Comparison of ENCODE assay signal across 23 cellular contexts in genomic region chr19:46650445-46650844, GRCh38. TPM values are rescaled to one million over a fixed set of nuclear protein-coding genes. Genes with fewer than 3 reads are reported as not detected.
DNase-seq lines count a peak whose midpoint lies in the region; ATAC-seq, FAIRE-seq and TF ChIP-seq lines count a peak whose summit lies in the region.
"Had no signal": no experiment of that assay in that cellular context is flagged by ENCODE, and none has a peak within 500 bp of the region (broad histone marks: within the 10 kb centered on the region; RNA-seq: fewer than 3 reads in every experiment).

No MANE protein-coding gene starts in this region.

- no peak for ATAC-seq in stimulated activated naive CD8-positive, alpha-beta T cell treated with anti-CD3 and anti-CD28 coated beads, Interleukin-15, amount 100 ng/mL, for 72 hours
- no peak for ATAC-seq in K562
- no peak for ATAC-seq in GM18517 (IDR thresholded peaks at IDR 0.05; ENCODE audit: unreplicated experiment)
- ATAC-seq: PC-3 had no signal

- WGBS in K562 (ENCODE audit: insufficient coverage, low coverage, missing lambda C conversion rate) = 82% methylated on average over 4 of the region's 7 CpGs

- H3K9ac ChIP-seq in K562 (ENCODE audit: insufficient read depth in 1 of 2, low read depth in 2 of 2, low read length in 2 of 2) = no peak overlapping the region
- no peak overlapping the region for H3K9ac ChIP-seq in neural progenitor cell
- H3K9ac ChIP-seq: BLaER1 treated with 17β-estradiol and CSF1 and Interleukin-3, amounts not matched to agents 10 nM and 100 nM; KMS-11 had no signal

- no peaks in the 10 kb centered on the region for H3K9me1 ChIP-seq in K562 (ENCODE audit: control insufficient read depth, insufficient read depth, low read length)

- H3K36me3 ChIP-seq in K562 (ENCODE audit: control insufficient read depth, insufficient read depth, low read length) (no peaks in the 10 kb centered on the region), neural progenitor cell (no peaks in the 10 kb centered on the region)

- peaks cover 61% of the 10 kb centered on the region for H3K27me3 Mint-ChIP-seq in stimulated activated naive CD8-positive, alpha-beta T cell treated with anti-CD3 and anti-CD28 coated beads, Interleukin-15, Interleukin-2, amounts not matched to agents 100 ng/mL and 50 ng/mL, for 24 hours
- H3K27me3 Mint-ChIP-seq in stimulated activated naive CD8-positive, alpha-beta T cell treated with anti-CD3 and anti-CD28 coated beads, Interleukin-15, amount 100 ng/mL, for 72 hours = peaks cover 74% of the 10 kb centered on the region
- H3K27me3 Mint-ChIP-seq in neural progenitor cell (ENCODE audit: insufficient read depth, low read depth) = peaks cover 43% of the 10 kb centered on the region

- peaks cover 11% of the 10 kb centered on the region for H3K4me1 Mint-ChIP-seq in stimulated activated naive CD8-positive, alpha-beta T cell treated with anti-CD3 and anti-CD28 coated beads, Interleukin-15, Interleukin-2, amounts not matched to agents 100 ng/mL and 50 ng/mL, for 24 hours (ENCODE audit: low read depth)
- peaks cover 16% of the 10 kb centered on the region for H3K4me1 Mint-ChIP-seq in stimulated activated naive CD8-positive, alpha-beta T cell treated with anti-CD3 and anti-CD28 coated beads, Interleukin-15, amount 100 ng/mL, for 72 hours
- peaks cover 26% of the 10 kb centered on the region for H3K4me1 Mint-ChIP-seq in neural progenitor cell

- no peak overlapping the region for H3K27ac Mint-ChIP-seq in stimulated activated naive CD8-positive, alpha-beta T cell treated with anti-CD3 and anti-CD28 coated beads, Interleukin-15, Interleukin-2, amounts not matched to agents 100 ng/mL and 50 ng/mL, for 24 hours
- H3K27ac Mint-ChIP-seq in stimulated activated naive CD8-positive, alpha-beta T cell treated with anti-CD3 and anti-CD28 coated beads, Interleukin-15, amount 100 ng/mL, for 72 hours = no peak overlapping the region
- no peak overlapping the region for H3K27ac Mint-ChIP-seq in neural progenitor cell
- H3K27ac Mint-ChIP-seq: CD8-positive, alpha-beta memory T cell; HFFc6 had no signal

- H3F3A ChIP-seq in neural progenitor cell (ENCODE audit: low read depth) = peaks cover 17% of the 10 kb centered on the region

- CTCF ChIA-PET in K562 (lab: Yijun Ruan, JAX; ENCODE audit: low intra/inter-chr PET ratio) = no interaction called here

- H4K20me1 ChIP-seq in K562 (replicated peaks; ENCODE audit: control insufficient read depth, insufficient read depth, low read length) (no peaks in the 10 kb centered on the region), neural progenitor cell (ENCODE audit: low read depth) (peaks cover 7% of the 10 kb centered on the region)
- H4K20me1 ChIP-seq: BLaER1 treated with 17β-estradiol and CSF1 and Interleukin-3, amounts not matched to agents 10 nM and 100 nM had no signal

- DNase-seq in stimulated activated naive CD8-positive, alpha-beta T cell treated with anti-CD3 and anti-CD28 coated beads, Interleukin-15, amount 100 ng/mL, for 72 hours = no peak
- peak in 1 of 4 experiments; percentile 3 for DNase-seq in K562 (ENCODE audit: extremely low read depth in 1 of 4, low spot score in 3 of 4)
- no peak for DNase-seq in neural progenitor cell (ENCODE audit: low spot score)
- no peak for DNase-seq in foreskin fibroblast
- no peak for DNase-seq in pons (ENCODE audit: low spot score)
- DNase-seq: CD8-positive, alpha-beta memory T cell; HFFc6; NCI-H1048; NCI-H1436; NCI-H2029; NCI-H2171; NCI-H526; PC-3 had no signal

- intact Hi-C loops in K562 (cut with micrococcal nuclease) = no loop called here

- no peak for TF ChIP-seq POLR2A in K562 (conservative IDR thresholded peaks at IDR 0.05)

- no peak for TF ChIP-seq RAD21 in K562 (CRISPR knock-in tag; conservative IDR thresholded peaks at IDR 0.05 in 1 of 2, IDR thresholded peaks at IDR 0.05 in 1 of 2)

- H2AFZ ChIP-seq in K562 (ENCODE audit: low read depth, low read length) = no peak overlapping the region
- no peak overlapping the region for H2AFZ ChIP-seq in neural progenitor cell (replicated peaks)

- in situ Hi-C loops in K562 (cut with MboI) = no loop called here

- H3K4me2 ChIP-seq in K562 (ENCODE audit: insufficient read depth, low read length) (no peak overlapping the region), neural progenitor cell (no peak overlapping the region)
- H3K4me2 ChIP-seq: BLaER1 treated with 17β-estradiol and CSF1 and Interleukin-3, amounts not matched to agents 10 nM and 100 nM; KMS-11 had no signal

- peak overlapping the region; percentile 4 for H3K4me3 Mint-ChIP-seq in stimulated activated naive CD8-positive, alpha-beta T cell treated with anti-CD3 and anti-CD28 coated beads, Interleukin-15, Interleukin-2, amounts not matched to agents 100 ng/mL and 50 ng/mL, for 24 hours
- peak overlapping the region in 1 of 2 donors; percentile 12 for H3K4me3 Mint-ChIP-seq in stimulated activated naive CD8-positive, alpha-beta T cell treated with anti-CD3 and anti-CD28 coated beads, Interleukin-15, amount 100 ng/mL, for 72 hours
- H3K4me3 Mint-ChIP-seq in neural progenitor cell = peak overlapping the region; percentile 44
- H3K4me3 Mint-ChIP-seq: HFFc6 had no signal

- H3K9me3 ChIP-seq in K562 (replicated peaks; ENCODE audit: control insufficient read depth, insufficient read depth, low read depth, low read length) (no peaks in the 10 kb centered on the region), neural progenitor cell (ENCODE audit: low read depth) (no peaks in the 10 kb centered on the region)

- no TSS peak for BruUV-seq in K562 (replicated peaks; lab: Mats Ljungman, UMichigan)

- H3K4me3 ChIP-seq in K562 (no peak overlapping the region), neural progenitor cell (no peak overlapping the region), foreskin fibroblast (ENCODE audit: low read depth in 1 of 2, low read length in 2 of 2) (no peak overlapping the region)
- H3K4me3 ChIP-seq: BLaER1 treated with 17β-estradiol and CSF1 and Interleukin-3, amounts not matched to agents 10 nM and 100 nM had no signal

- POLR2A ChIA-PET in K562 (lab: Yijun Ruan, JAX) = interaction anchor here (0.6 kb wide), 1 partner anchor 99 kb away, joined by 3 read pairs; no protein-coding TSS in a partner anchor

- H3K4me1 ChIP-seq in K562 (replicated peaks in 1 of 2; ENCODE audit: control insufficient read depth in 2 of 2, insufficient read depth in 2 of 2, low read length in 2 of 2) = peaks cover 0 to 10% of the 10 kb centered on the region in 2 experiments; a peak in 3 of 5 replicates
- H3K4me1 ChIP-seq in neural progenitor cell = peaks cover 10% of the 10 kb centered on the region

- no peak for FAIRE-seq in K562 (lab: Jason Lieb, UNC)
- FAIRE-seq: D721Med, GM12892, GM18507 had no signal

- no peak for TF ChIP-seq EP300 in K562 (IDR thresholded peaks at IDR 0.05; ENCODE audit: low read length)

- H3K27ac ChIP-seq in K562 (ENCODE audit: extremely low read depth, low read depth, low read length) (no peak overlapping the region), neural progenitor cell (no peak overlapping the region)
- H3K27ac ChIP-seq: BLaER1 treated with 17β-estradiol and CSF1 and Interleukin-3, amounts not matched to agents 10 nM and 100 nM; KMS-11; RWPE1 had no signal

- no peaks in the 10 kb centered on the region for H3K27me3 ChIP-seq in K562 (ENCODE audit: control insufficient read depth in 2 of 2, insufficient read depth in 2 of 2, low read length in 2 of 2)
- H3K27me3 ChIP-seq in neural progenitor cell = peaks cover 74% of the 10 kb centered on the region
- H3K27me3 ChIP-seq: BLaER1 treated with 17β-estradiol and CSF1 and Interleukin-3, amounts not matched to agents 10 nM and 100 nM had no signal

- no peaks in the 10 kb centered on the region for H3K9me3 Mint-ChIP-seq in stimulated activated naive CD8-positive, alpha-beta T cell treated with anti-CD3 and anti-CD28 coated beads, Interleukin-15, Interleukin-2, amounts not matched to agents 100 ng/mL and 50 ng/mL, for 24 hours
- H3K9me3 Mint-ChIP-seq in stimulated activated naive CD8-positive, alpha-beta T cell treated with anti-CD3 and anti-CD28 coated beads, Interleukin-15, amount 100 ng/mL, for 72 hours = no peaks in the 10 kb centered on the region
- H3K9me3 Mint-ChIP-seq in neural progenitor cell = peaks cover 22% of the 10 kb centered on the region

- H3K79me2 ChIP-seq in K562 (ENCODE audit: control insufficient read depth, insufficient read depth, low read length) (no peaks in the 10 kb centered on the region), neural progenitor cell (ENCODE audit: low read depth) (no peaks in the 10 kb centered on the region)

- no peak for TF ChIP-seq CTCF in K562 (IDR thresholded peaks at IDR 0.05 in 2 of 3, conservative IDR thresholded peaks at IDR 0.05 in 1 of 3; ENCODE audit: insufficient read depth in 2 of 3, low read depth in 1 of 3, low read length in 3 of 3)
- TF ChIP-seq CTCF in neural progenitor cell (IDR thresholded peaks at IDR 0.05) = no peak
- TF ChIP-seq CTCF in foreskin fibroblast (IDR thresholded peaks at IDR 0.05; ENCODE audit: low read depth, low read length) = no peak

- H3K36me3 Mint-ChIP-seq in stimulated activated naive CD8-positive, alpha-beta T cell treated with anti-CD3 and anti-CD28 coated beads, Interleukin-15, Interleukin-2, amounts not matched to agents 100 ng/mL and 50 ng/mL, for 24 hours (ENCODE audit: low read depth) = peaks cover 6% of the 10 kb centered on the region
- H3K36me3 Mint-ChIP-seq in neural progenitor cell = peaks cover 14% of the 10 kb centered on the region

RNA-seq across cellular contexts. Expression of gene DACT3, which starts 10.5 kb away (rescaled TPM):
- total RNA-seq in K562 (2011; cell fraction: chromatin; rRNA removed; ENCODE audit: low replicate concordance) = 6.5 and 10.4 TPM in 2 replicates
- 5.1 and 6.8 TPM in 2 replicates for total RNA-seq in K562 (2011; cell fraction: nucleolus; rRNA removed)
- 6.0 and 8.6 TPM in 2 replicates for total RNA-seq in K562 (2011; cell fraction: nucleoplasm; rRNA removed)
- total RNA-seq in K562 (2014; rRNA removed) = 4.7 and 6.5 TPM in 2 replicates
- total RNA-seq in K562 (2014; rRNA removed; fragmentation: Illumina TruSeq; extraction: Trizol) = 2.8 TPM in 2 replicates
- total RNA-seq in K562 (2015; rRNA removed; fragmentation: Illumina TruSeq; extraction: Trizol) = 2.3 and 2.5 TPM in 2 replicates
- 5.9 and 6.5 TPM in 2 replicates for total RNA-seq in K562 (2021)
- polyA plus RNA-seq in K562 (2011; rRNA removed) = 3.3 and 3.5 TPM in 2 replicates
- polyA plus RNA-seq in K562 (2011; cell fraction: cytosol; rRNA removed) = 3.0 and 6.0 TPM in 2 replicates
- 3.7 and 5.0 TPM in 2 replicates for polyA plus RNA-seq in K562 (2011; cell fraction: nucleus; rRNA removed)
- 1.3 and 2.1 TPM in 2 replicates for polyA plus RNA-seq in K562 (2012)
- polyA plus RNA-seq in K562 (2014; fragmentation: Illumina TruSeq; extraction: Trizol) = 4.1 and 4.2 TPM in 2 replicates
- polyA plus RNA-seq in K562 (2014; fragmentation: Nextera tagmentation; extraction: Ambion mirVana) = under 1 TPM; 0.67 to 0.83 TPM
- 3.3 and 5.1 TPM in 2 replicates for polyA plus RNA-seq in K562 (2014; rRNA removed)
- polyA minus RNA-seq in K562 (2011; rRNA and poly(A)+ RNA removed) = 1.9 and 3.0 TPM in 2 replicates
- polyA minus RNA-seq in K562 (2011; cell fraction: cytosol; rRNA and poly(A)+ RNA removed) = 2.0 and 2.5 TPM in 2 replicates
- 0.67 and 1.1 TPM in 2 replicates for polyA minus RNA-seq in K562 (2011; cell fraction: nucleus; rRNA and poly(A)+ RNA removed)
- total RNA-seq in neural progenitor cell (ENCODE audit: low replicate concordance) = 0.75 and 2.2 TPM in 2 replicates
- polyA plus RNA-seq: CD8-positive, alpha-beta memory T cell had no signal

RNA-seq across cellular contexts. Expression of gene GNG8, which starts 14.4 kb away (rescaled TPM):
- total RNA-seq in K562 (2011; cell fraction: chromatin; rRNA removed; ENCODE audit: low replicate concordance) = not detected in 2 replicates
- total RNA-seq in K562 (2011; cell fraction: nucleolus; rRNA removed) = not detected in 2 replicates
- not detected in 2 replicates for total RNA-seq in K562 (2011; cell fraction: nucleoplasm; rRNA removed)
- not detected in 2 replicates for total RNA-seq in K562 (2014; rRNA removed)
- not detected in 2 replicates for total RNA-seq in K562 (2014; rRNA removed; fragmentation: Illumina TruSeq; extraction: Trizol)
- not detected in 2 replicates for total RNA-seq in K562 (2015; rRNA removed; fragmentation: Illumina TruSeq; extraction: Trizol)
- not detected in 2 replicates for total RNA-seq in K562 (2021)
- polyA plus RNA-seq in K562 (2011; rRNA removed) = not detected in 2 replicates
- not detected in 2 replicates for polyA plus RNA-seq in K562 (2011; cell fraction: cytosol; rRNA removed)
- not detected in 2 replicates for polyA plus RNA-seq in K562 (2011; cell fraction: nucleus; rRNA removed)
- not detected in 2 replicates for polyA plus RNA-seq in K562 (2012)
- not detected in 2 replicates for polyA plus RNA-seq in K562 (2014; fragmentation: Illumina TruSeq; extraction: Trizol)
- 1 to 10 TPM in 1 of 2 experiments, not detected in 1; 1.3 TPM for polyA plus RNA-seq in K562 (2014; fragmentation: Nextera tagmentation; extraction: Ambion mirVana)
- polyA plus RNA-seq in K562 (2014; rRNA removed) = not detected in 2 replicates
- not detected in 2 replicates for polyA minus RNA-seq in K562 (2011; rRNA and poly(A)+ RNA removed)
- polyA minus RNA-seq in K562 (2011; cell fraction: cytosol; rRNA and poly(A)+ RNA removed) = not detected in 2 replicates
- not detected in 2 replicates for polyA minus RNA-seq in K562 (2011; cell fraction: nucleus; rRNA and poly(A)+ RNA removed)
- not detected in 2 replicates for total RNA-seq in neural progenitor cell (ENCODE audit: low replicate concordance)
- total RNA-seq: H4, HFFc6, M059J, PC-3 had no signal
- polyA plus RNA-seq: CD8-positive, alpha-beta memory T cell had no signal

RNA-seq across cellular contexts. Expression of gene PTGIR, which starts 25.6 kb away (rescaled TPM):
- 3.0 and 9.9 TPM in 2 replicates for total RNA-seq in K562 (2011; cell fraction: chromatin; rRNA removed; ENCODE audit: low replicate concordance)
- 4.3 and 7.3 TPM in 2 replicates for total RNA-seq in K562 (2011; cell fraction: nucleolus; rRNA removed)
- total RNA-seq in K562 (2011; cell fraction: nucleoplasm; rRNA removed) = 3.1 and 3.6 TPM in 2 replicates
- 0.61 and 1.5 TPM in 2 replicates for total RNA-seq in K562 (2014; rRNA removed)
- total RNA-seq in K562 (2014; rRNA removed; fragmentation: Illumina TruSeq; extraction: Trizol) = 0.18 and 0.45 TPM in 2 replicates
- 0.30 and 0.36 TPM in 2 replicates for total RNA-seq in K562 (2015; rRNA removed; fragmentation: Illumina TruSeq; extraction: Trizol)
- total RNA-seq in K562 (2021) = 1.4 and 1.9 TPM in 2 replicates
- 1.7 and 2.0 TPM in 2 replicates for polyA plus RNA-seq in K562 (2011; rRNA removed)
- polyA plus RNA-seq in K562 (2011; cell fraction: cytosol; rRNA removed) = 1.6 and 7.6 TPM in 2 replicates
- polyA plus RNA-seq in K562 (2011; cell fraction: nucleus; rRNA removed) = 3.7 and 12.1 TPM in 2 replicates
- polyA plus RNA-seq in K562 (2012) = 0.46 and 0.89 TPM in 2 replicates
- 0.58 and 0.65 TPM in 2 replicates for polyA plus RNA-seq in K562 (2014; fragmentation: Illumina TruSeq; extraction: Trizol)
- polyA plus RNA-seq in K562 (2014; fragmentation: Nextera tagmentation; extraction: Ambion mirVana) = under 1 TPM in 1 of 2 experiments, not detected in 1; 0.11 TPM
- polyA plus RNA-seq in K562 (2014; rRNA removed) = 1.7 and 3.4 TPM in 2 replicates
- 0.24 and 0.35 TPM in 2 replicates for polyA minus RNA-seq in K562 (2011; rRNA and poly(A)+ RNA removed)
- polyA minus RNA-seq in K562 (2011; cell fraction: cytosol; rRNA and poly(A)+ RNA removed) = 0.38 TPM in 1 of 2 replicates, not detected in the other
- polyA minus RNA-seq in K562 (2011; cell fraction: nucleus; rRNA and poly(A)+ RNA removed) = 1.1 and 1.2 TPM in 2 replicates
- not detected in 2 replicates for total RNA-seq in neural progenitor cell (ENCODE audit: low replicate concordance)
- total RNA-seq: PC-3 had no signal
- polyA plus RNA-seq: CD8-positive, alpha-beta memory T cell had no signal

RNA-seq across cellular contexts. Expression of gene CALM3, which starts 49.3 kb away (rescaled TPM):
- total RNA-seq in K562 (2011; cell fraction: chromatin; rRNA removed; ENCODE audit: low replicate concordance) = 68.2 and 118 TPM in 2 replicates
- total RNA-seq in K562 (2011; cell fraction: nucleolus; rRNA removed) = 47.8 and 53.5 TPM in 2 replicates
- 91.9 and 153 TPM in 2 replicates for total RNA-seq in K562 (2011; cell fraction: nucleoplasm; rRNA removed)
- total RNA-seq in K562 (2014; rRNA removed) (149 and 180 TPM in 2 replicates), K562 (2014; rRNA removed; fragmentation: Illumina TruSeq; extraction: Trizol) (126 and 150 TPM in 2 replicates), K562 (2015; rRNA removed; fragmentation: Illumina TruSeq; extraction: Trizol) (154 and 156 TPM in 2 replicates), K562 (2021) (277 TPM in 2 replicates), neural progenitor cell (ENCODE audit: low replicate concordance) (373 and 403 TPM in 2 replicates)
- polyA plus RNA-seq in K562 (2011; rRNA removed) (255 and 327 TPM in 2 replicates), K562 (2014; fragmentation: Illumina TruSeq; extraction: Trizol) (307 and 350 TPM in 2 replicates), K562 (2014; fragmentation: Nextera tagmentation; extraction: Ambion mirVana) (10 to 100 TPM; 34.6 to 40.2 TPM), K562 (2014; rRNA removed) (266 and 273 TPM in 2 replicates)
- polyA plus RNA-seq in K562 (2011; cell fraction: cytosol; rRNA removed) = 230 and 235 TPM in 2 replicates
- 152 and 155 TPM in 2 replicates for polyA plus RNA-seq in K562 (2011; cell fraction: nucleus; rRNA removed)
- 203 and 388 TPM in 2 replicates for polyA plus RNA-seq in K562 (2012)
- 333 and 438 TPM in 2 replicates for polyA minus RNA-seq in K562 (2011; rRNA and poly(A)+ RNA removed)
- polyA minus RNA-seq in K562 (2011; cell fraction: cytosol; rRNA and poly(A)+ RNA removed) = 82.3 and 91.6 TPM in 2 replicates
- 20.3 and 36.9 TPM in 2 replicates for polyA minus RNA-seq in K562 (2011; cell fraction: nucleus; rRNA and poly(A)+ RNA removed)
